In the genomic region with DNA sequence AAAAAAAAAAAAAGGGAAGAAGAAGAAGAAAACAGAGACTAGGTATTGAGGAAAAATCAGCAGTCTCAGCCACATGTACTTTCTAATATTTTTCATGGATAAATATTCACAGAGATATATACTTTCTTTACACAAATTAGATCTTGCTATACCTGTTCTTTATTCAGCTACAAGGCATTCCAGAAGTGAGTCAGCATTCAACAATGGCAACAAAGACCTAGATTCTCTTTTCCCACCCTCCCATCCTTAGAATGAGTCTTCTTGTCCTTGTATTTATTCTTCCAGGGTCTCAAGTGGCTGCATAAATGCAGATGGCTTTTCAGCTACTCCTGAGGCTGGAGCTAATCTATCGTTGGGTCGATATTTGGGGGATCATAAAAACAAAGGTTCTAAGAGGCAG, we compare ENCODE assay signal across 23 cellular contexts.
DNase-seq lines count a peak whose midpoint lies in the region; ATAC-seq, FAIRE-seq and TF ChIP-seq lines count a peak whose summit lies in the region.
"Had no signal": no experiment of that assay in that cellular context is flagged by ENCODE, and none has a peak within 500 bp of the region (broad histone marks: within the 10 kb centered on the region; RNA-seq: fewer than 3 reads in every experiment).

No MANE protein-coding gene starts in this region.

- H3K27me3 ChIP-seq in mammary epithelial cell (ENCODE audit: insufficient read depth, low read length) = no peaks in the 10 kb centered on the region
- no peaks in the 10 kb centered on the region for H3K27me3 ChIP-seq in PC-9 (ENCODE audit: insufficient read depth, low read depth)
- no peaks in the 10 kb centered on the region for H3K27me3 ChIP-seq in foreskin keratinocyte
- no peaks in the 10 kb centered on the region for H3K27me3 ChIP-seq in tibial artery
- H3K27me3 ChIP-seq in dorsolateral prefrontal cortex = no peaks in the 10 kb centered on the region
- H3K27me3 ChIP-seq: Peyer's patch, SJSA1 had no signal

- no TSS peak for BruUV-seq in mammary epithelial cell (replicated peaks; lab: Mats Ljungman, UMichigan)
- BruUV-seq in MCF 10A (replicated peaks; lab: Mats Ljungman, UMichigan) = no TSS peak
- BruUV-seq in PC-9 (replicated peaks; lab: Mats Ljungman, UMichigan) = no TSS peak

- H3K4me1 Mint-ChIP-seq in MCF 10A (ENCODE audit: insufficient read depth, unreplicated experiment) = no peaks in the 10 kb centered on the region
- H3K4me1 Mint-ChIP-seq in activated naive CD8-positive, alpha-beta T cell treated with anti-CD3 and anti-CD28 coated beads for 36 hours = no peaks in the 10 kb centered on the region

- TF ChIP-seq CTCF in mammary epithelial cell (conservative IDR thresholded peaks at IDR 0.05 in 1 of 2, IDR thresholded peaks at IDR 0.05 in 1 of 2; ENCODE audit: extremely low read depth in 1 of 2, insufficient read depth in 1 of 2, low read depth in 1 of 2, low read length in 2 of 2) = no peak
- no peak for TF ChIP-seq CTCF in MCF 10A (IDR thresholded peaks at IDR 0.05; ENCODE audit: unreplicated experiment)
- no peak for TF ChIP-seq CTCF in PC-9 (conservative IDR thresholded peaks at IDR 0.05)
- no peak for TF ChIP-seq CTCF in foreskin keratinocyte (conservative IDR thresholded peaks at IDR 0.05)
- no peak for TF ChIP-seq CTCF in tibial artery (IDR thresholded peaks at IDR 0.05)
- TF ChIP-seq CTCF in dorsolateral prefrontal cortex (IDR thresholded peaks at IDR 0.05 in 54 of 56, conservative IDR thresholded peaks at IDR 0.05 in 2 of 56; ENCODE audit: low read depth in 1 of 56, partially characterized antibody in 56 of 56) = no peak

- no peaks in the 10 kb centered on the region for H3K79me2 ChIP-seq in mammary epithelial cell (ENCODE audit: insufficient read depth, low read length)
- H3K79me2 ChIP-seq in PC-9 (ENCODE audit: low read depth) = no peaks in the 10 kb centered on the region

- no peaks in the 10 kb centered on the region for H3K9me2 ChIP-seq in PC-9 (ENCODE audit: insufficient read depth)

- DNase-seq in mammary epithelial cell (peak; percentile 56), MCF 10A (ENCODE audit: unreplicated experiment) (no peak), PC-9 (peak; percentile 12 to 91), foreskin keratinocyte (peak; percentile 55 to 82), urothelium cell line (ENCODE audit: low spot score) (no peak), tibial artery (no peak), dorsolateral prefrontal cortex (no peak)
- DNase-seq in activated naive CD8-positive, alpha-beta T cell treated with anti-CD3 and anti-CD28 coated beads for 36 hours = no peak
- DNase-seq: DND-41, GM23248, HCEC 1CT, IMR-90, NCI-H1417, NCI-H187, NCI-H510A treated with DMSO at 0.1 percent for 48 hours, NCI-H748 treated with DMSO at 0.1 percent for 48 hours, Peyer's patch had no signal

- H3K9me3 ChIP-seq in mammary epithelial cell (replicated peaks; ENCODE audit: insufficient read depth, low read length) = no peaks in the 10 kb centered on the region
- no peaks in the 10 kb centered on the region for H3K9me3 ChIP-seq in PC-9 (ENCODE audit: insufficient read depth, low read depth)
- no peaks in the 10 kb centered on the region for H3K9me3 ChIP-seq in tibial artery
- H3K9me3 ChIP-seq: Peyer's patch, SJSA1 had no signal

- POLR2A ChIA-PET in MCF 10A (lab: Yijun Ruan, JAX) = interaction anchor here (0.6 kb wide), 2 partner anchors 209 to 1277 kb away, joined by 3 to 4 read pairs; no protein-coding TSS in a partner anchor
- POLR2A ChIA-PET in PC-9 (lab: Charles Lee; ENCODE audit: unreplicated experiment) = interaction anchor here (0.6 kb wide), 1 partner anchor 92 kb away, joined by 5 read pairs; no protein-coding TSS in a partner anchor

- H3K36me3 Mint-ChIP-seq in MCF 10A (ENCODE audit: insufficient read depth, unreplicated experiment) = peaks cover 6% of the 10 kb centered on the region
- no peaks in the 10 kb centered on the region for H3K36me3 Mint-ChIP-seq in activated naive CD8-positive, alpha-beta T cell treated with anti-CD3 and anti-CD28 coated beads for 36 hours

- H3K4me2 ChIP-seq in mammary epithelial cell (ENCODE audit: insufficient read depth, low read depth, low read length) (no peak overlapping the region), PC-9 (peak overlapping the region; percentile 48)
- H3K4me2 ChIP-seq: KMS-11 had no signal

- no peak overlapping the region for H3K27ac Mint-ChIP-seq in MCF 10A (ENCODE audit: low read depth, unreplicated experiment)
- H3K27ac Mint-ChIP-seq in activated naive CD8-positive, alpha-beta T cell treated with anti-CD3 and anti-CD28 coated beads for 36 hours = no peak overlapping the region

- WGBS in mammary epithelial cell (ENCODE audit: low coverage, missing lambda C conversion rate) = 96% methylated on average over 2 of the region's 2 CpGs

- H3K4me3 Mint-ChIP-seq in MCF 10A (ENCODE audit: unreplicated experiment) = no peak overlapping the region
- no peak overlapping the region for H3K4me3 Mint-ChIP-seq in activated naive CD8-positive, alpha-beta T cell treated with anti-CD3 and anti-CD28 coated beads for 36 hours

- no peaks in the 10 kb centered on the region for H3K9me3 Mint-ChIP-seq in MCF 10A (ENCODE audit: unreplicated experiment)
- H3K9me3 Mint-ChIP-seq in activated naive CD8-positive, alpha-beta T cell treated with anti-CD3 and anti-CD28 coated beads for 36 hours = no peaks in the 10 kb centered on the region

- no peaks in the 10 kb centered on the region for H3K36me3 ChIP-seq in mammary epithelial cell (ENCODE audit: insufficient read depth, low read length)
- H3K36me3 ChIP-seq in PC-9 (ENCODE audit: low read depth) = no peaks in the 10 kb centered on the region
- H3K36me3 ChIP-seq in tibial artery = peaks cover 0 to 6% (median 3%) of the 10 kb centered on the region in 3 donors
- H3K36me3 ChIP-seq: Peyer's patch, SJSA1 had no signal

- ATAC-seq in foreskin keratinocyte = peak; percentile 88
- ATAC-seq: Right ventricle myocardium inferior had no signal

- H2AFZ ChIP-seq in mammary epithelial cell (ENCODE audit: low read depth, low read length) (no peak overlapping the region), PC-9 (no peak overlapping the region)
- H2AFZ ChIP-seq: GM23248 had no signal

- in situ Hi-C loops in mammary epithelial cell (cut with MboI; ENCODE audit: low sequenced_read_pairs in 2 of 2) = no loop called here

- intact Hi-C loops in mammary epithelial cell (cut with micrococcal nuclease) = no loop called here
- intact Hi-C loops in MCF 10A (cut with micrococcal nuclease) = no loop called here
- intact Hi-C loops in PC-9 (cut with micrococcal nuclease; ENCODE audit: unreplicated experiment) = no loop called here
- intact Hi-C loops in tibial artery (cut with DNase I; ENCODE audit: low total_unique reads) = no loop called here
- intact Hi-C loops in dorsolateral prefrontal cortex (cut with DNase I) = no loop called here

- FAIRE-seq in urothelium cell line (lab: Jason Lieb, UNC) = no peak
- FAIRE-seq: A204.1, GM12892 had no signal

- H4K20me1 ChIP-seq in mammary epithelial cell (ENCODE audit: insufficient read depth, low read length) (no peaks in the 10 kb centered on the region), PC-9 (ENCODE audit: insufficient read depth) (no peaks in the 10 kb centered on the region)

- H3K27me3 Mint-ChIP-seq in MCF 10A (ENCODE audit: insufficient read depth, unreplicated experiment) = no peaks in the 10 kb centered on the region
- H3K27me3 Mint-ChIP-seq in activated naive CD8-positive, alpha-beta T cell treated with anti-CD3 and anti-CD28 coated beads for 36 hours = no peaks in the 10 kb centered on the region

- H3K27ac ChIP-seq in mammary epithelial cell (ENCODE audit: insufficient read depth, low read depth, low read length) (no peak overlapping the region), PC-9 (peak overlapping the region; percentile 49), foreskin keratinocyte (no peak overlapping the region), tibial artery (no peak overlapping the region), dorsolateral prefrontal cortex (no peak overlapping the region)
- H3K27ac ChIP-seq: C4-2B, GM23248, KMS-11, Peyer's patch, SJSA1 had no signal

- dilution Hi-C loops in mammary epithelial cell (cut with HindIII; ENCODE audit: low sequenced_read_pairs) = no loop called here

- peaks cover 6% of the 10 kb centered on the region for H3K4me1 ChIP-seq in mammary epithelial cell (ENCODE audit: insufficient read depth, low read length)
- peaks cover 20% of the 10 kb centered on the region for H3K4me1 ChIP-seq in PC-9 (replicated peaks; ENCODE audit: insufficient read depth)
- peaks cover 6% of the 10 kb centered on the region for H3K4me1 ChIP-seq in foreskin keratinocyte
- peaks cover 0 to 11% (median 0%) of the 10 kb centered on the region in 4 donors for H3K4me1 ChIP-seq in tibial artery
- H3K4me1 ChIP-seq: Peyer's patch, SJSA1 had no signal

- CTCF ChIA-PET in mammary epithelial cell (lab: Charles Lee; ENCODE audit: low non-redundant PET) (no interaction called here), MCF 10A (lab: Yijun Ruan, JAX) (interaction anchor here (0.6 to 0.7 kb wide), 2 partner anchors 22 to 180 kb away, joined by 3 to 4 read pairs; no protein-coding TSS in a partner anchor), PC-9 (lab: Charles Lee) (no interaction called here)

- no peaks in the 10 kb centered on the region; the same call in 1 of the 2 replicates for H3F3A ChIP-seq in PC-9 (ENCODE audit: insufficient read depth, low read depth)

- H3K4me3 ChIP-seq in mammary epithelial cell (replicated peaks in 1 of 3; ENCODE audit: insufficient read depth in 1 of 3, low read depth in 2 of 3, low read length in 3 of 3) (no peak overlapping the region), PC-9 (no peak overlapping the region), tibial artery (no peak overlapping the region), dorsolateral prefrontal cortex (no peak overlapping the region)
- H3K4me3 ChIP-seq: GM23248, Peyer's patch, SJSA1 had no signal

- no peak overlapping the region for H3K9ac ChIP-seq in mammary epithelial cell (ENCODE audit: insufficient read depth, low read length)
- H3K9ac ChIP-seq: GM23248, KMS-11 had no signal

Comparison
In these comparisons a context has a peak if more than half of its experiments do, and no peak if none do; other contexts are left out.
1. DNase-seq: peak in mammary epithelial cell (single experiment), PC-9 (2 of 2) and foreskin keratinocyte (2 of 2); none in MCF 10A (single experiment), activated naive CD8-positive, alpha-beta T cell treated with anti-CD3 and anti-CD28 coated beads for 36 hours (single experiment), urothelium cell line (single experiment), tibial artery (0 of 2) and dorsolateral prefrontal cortex (0 of 10).